In genomic region chr1:19918057-19918456, GRCh38 we compare ENCODE assay signal across 8 cellular contexts. TPM values are rescaled to one million over a fixed set of nuclear protein-coding genes. Genes with fewer than 3 reads are reported as not detected.
A peak's percentile ranks its signal among the peaks of the same experiment; 100 is the strongest.
DNase-seq lines count a peak whose midpoint lies in the region; ATAC-seq and TF ChIP-seq lines count a peak whose summit lies in the region.

No MANE protein-coding gene starts in this region.

- TF ChIP-seq CTCF in GM12801 (IDR thresholded peaks at IDR 0.05; ENCODE audit: extremely low read depth, insufficient read length) (peak; percentile 6), sigmoid colon (IDR thresholded peaks at IDR 0.05) (peak; percentile 72 to 88 (median 85))

- H3K36me3 Mint-ChIP-seq in T-helper 2 cell treated with Interferon-gamma antibody and Interleukin-4, amounts not matched to agents 5 μg/mL and 100 μg/mL, for 36 hours (ENCODE audit: low read depth) = peaks cover 8% of the 10 kb centered on the region

- WGBS in sigmoid colon, 2 donors = 15 to 20% methylated on average over 6 of the region's 6 CpGs

- H3K9me3 Mint-ChIP-seq in T-helper 2 cell treated with Interferon-gamma antibody and Interleukin-4, amounts not matched to agents 5 μg/mL and 100 μg/mL, for 36 hours = no peaks in the 10 kb centered on the region

- no peak overlapping the region for H3K4me3 ChIP-seq in sigmoid colon

- peak; percentile 16 for DNase-seq in NCI-H1436 treated with DMSO at 0.1 percent for 48 hours (lab: John Stamatoyannopoulos, UW)
- peak; percentile 49 for DNase-seq in T-helper 2 cell treated with Interferon-gamma antibody and Interleukin-4, amounts not matched to agents 5 μg/mL and 100 μg/mL, for 36 hours (ENCODE audit: low spot score)
- DNase-seq in anterior cingulate cortex (lab: John Stamatoyannopoulos, UW) = peak in 55 of 58 donors; percentile 1 to 92 (median 57)
- DNase-seq in hepatic stellate cell (ENCODE audit: low spot score) = peak; percentile 86
- DNase-seq in sigmoid colon = peak; percentile 89

- no peaks in the 10 kb centered on the region for H3K27me3 Mint-ChIP-seq in T-helper 2 cell treated with Interferon-gamma antibody and Interleukin-4, amounts not matched to agents 5 μg/mL and 100 μg/mL, for 36 hours (ENCODE audit: low read depth)

- no peak for TF ChIP-seq EP300 in sigmoid colon (IDR thresholded peaks at IDR 0.05)

- ATAC-seq in HG03025 (IDR thresholded peaks at IDR 0.05; ENCODE audit: low FRiP score, unreplicated experiment) = no peak
- ATAC-seq in HG02623 (IDR thresholded peaks at IDR 0.05; ENCODE audit: unreplicated experiment) = no peak

- no peak overlapping the region for H3K27ac ChIP-seq in sigmoid colon

- no peaks in the 10 kb centered on the region for H3K27me3 ChIP-seq in sigmoid colon

- peaks cover 1% of the 10 kb centered on the region for H3K4me1 Mint-ChIP-seq in T-helper 2 cell treated with Interferon-gamma antibody and Interleukin-4, amounts not matched to agents 5 μg/mL and 100 μg/mL, for 36 hours (ENCODE audit: low read depth)

- H3K36me3 ChIP-seq in sigmoid colon = peaks cover 0 to 20% (median 6%) of the 10 kb centered on the region in 4 donors

- H3K9me3 ChIP-seq in sigmoid colon = no peaks in the 10 kb centered on the region

- intact Hi-C loops in sigmoid colon (cut with DNase I) = loop anchor here (1.0 to 5.0 kb wide), 4 partner anchors 57 to 574 kb away; no protein-coding TSS in a partner anchor

- no peaks in the 10 kb centered on the region for H3K4me1 ChIP-seq in sigmoid colon

- H3K4me3 Mint-ChIP-seq in T-helper 2 cell treated with Interferon-gamma antibody and Interleukin-4, amounts not matched to agents 5 μg/mL and 100 μg/mL, for 36 hours = no peak overlapping the region

- H3K27ac Mint-ChIP-seq in T-helper 2 cell treated with Interferon-gamma antibody and Interleukin-4, amounts not matched to agents 5 μg/mL and 100 μg/mL, for 36 hours = no peak overlapping the region

- TF ChIP-seq POLR2A in sigmoid colon (IDR thresholded peaks at IDR 0.05) = no peak

RNA-seq across cellular contexts. Expression of gene PLA2G2E, which starts 5.4 kb away (rescaled TPM):
- not detected for total RNA-seq in sigmoid colon
- polyA plus RNA-seq in sigmoid colon = not detected

RNA-seq across cellular contexts. Expression of gene OTUD3, which starts 35.9 kb away (rescaled TPM):
- total RNA-seq in sigmoid colon = 1 to 10 TPM; 5.4 to 9.2 (median 7.5) TPM
- polyA plus RNA-seq in sigmoid colon = 1 to 10 TPM in 2 of 3 donors, under 1 TPM in 1; 0.60 to 4.3 (median 1.2) TPM

Comparison
In these comparisons a context has a peak if more than half of its experiments do, and no peak if none do; other contexts are left out.
1. DNase-seq: peak in every context shown above with its lines; median percentile 89 in sigmoid colon; 86 in hepatic stellate cell; 57 in anterior cingulate cortex; 49 in T-helper 2 cell treated with Interferon-gamma antibody and Interleukin-4, amounts not matched to agents 5 μg/mL and 100 μg/mL, for 36 hours; 16 in NCI-H1436 treated with DMSO at 0.1 percent for 48 hours.